Comparison of ENCODE assay signal across 31 cellular contexts in genomic region chr7:151435971-151436370, GRCh38. TPM values are rescaled to one million over a fixed set of nuclear protein-coding genes. Genes with fewer than 3 reads are reported as not detected.
DNase-seq lines count a peak whose midpoint lies in the region; TF ChIP-seq lines count a peak whose summit lies in the region.
"Had no signal": no experiment of that assay in that cellular context is flagged by ENCODE, and none has a peak within 500 bp of the region (broad histone marks: within the 10 kb centered on the region; RNA-seq: fewer than 3 reads in every experiment).

No MANE protein-coding gene starts in this region.

- no peak overlapping the region for H3K27ac ChIP-seq in HEK293 (ENCODE audit: extremely low read depth, low read depth, low read length)
- H3K27ac ChIP-seq in coronary artery, result peak overlapping the region; percentile 79 to 88
- H3K27ac ChIP-seq in osteoblast (ENCODE audit: low read depth, low read length), result no peak overlapping the region
- peak overlapping the region; percentile 79 to 88 for H3K27ac ChIP-seq in tibial artery
- no peak overlapping the region for H3K27ac ChIP-seq in MM.1S (ENCODE audit: low read length)
- H3K27ac ChIP-seq: colonic mucosa, neutrophil, SJSA1 had no signal

- H3K9ac ChIP-seq in MM.1S (ENCODE audit: low read length), result no peak overlapping the region

- DNase-seq in coronary artery (ENCODE audit: low spot score), result no peak
- peak; percentile 26 for DNase-seq in osteoblast (ENCODE audit: insufficient read length, low spot score, missing footprints)
- DNase-seq in tibial artery, result no peak
- DNase-seq in midbrain (lab: John Stamatoyannopoulos, UW), result no peak
- no peak for DNase-seq in NCI-H146 (lab: John Stamatoyannopoulos, UW)
- no peak for DNase-seq in MM.1S
- DNase-seq: ACHN; activated CD4-positive, CD25-positive, alpha-beta regulatory T cell; activated naive CD4-positive, alpha-beta T cell treated with anti-CD3 and anti-CD28 coated beads, Interleukin-2, amount 10 ng/mL, durations not matched to agents 7 days and 5 days; amniotic stem cell; BE2C; CD8-positive, alpha-beta memory T cell; colonic mucosa; effector memory CD4-positive, alpha-beta T cell; erythroblast; head of caudate nucleus; KBM-7; kidney; MG63; NCI-H2081; NCI-H345; NCI-H748 treated with DMSO at 0.1 percent for 48 hours; stimulated activated CD4-positive, alpha-beta T cell treated with anti-CD3 and anti-CD28 coated beads, Interleukin-2, amount 100 ng/mL, for 24 hours had no signal

- H3F3A ChIP-seq in MM.1S (ENCODE audit: insufficient read depth, low read length), result no peaks in the 10 kb centered on the region

- no peaks in the 10 kb centered on the region for H3K36me3 ChIP-seq in HEK293 (ENCODE audit: control insufficient read depth in 2 of 2, insufficient read depth in 1 of 2, low read length in 2 of 2)
- H3K36me3 ChIP-seq in osteoblast (ENCODE audit: insufficient read depth, low read length), result no peaks in the 10 kb centered on the region
- H3K36me3 ChIP-seq in tibial artery, result no peaks in the 10 kb centered on the region
- no peaks in the 10 kb centered on the region for H3K36me3 ChIP-seq in MM.1S (replicated peaks; ENCODE audit: insufficient read depth, low read length)
- H3K36me3 ChIP-seq: BE2C, colonic mucosa, HAP-1, MG63, neutrophil, SJSA1 had no signal

- no peaks in the 10 kb centered on the region for H3K9me3 ChIP-seq in HEK293 (ENCODE audit: control insufficient read depth, insufficient read depth, low read depth, low read length)
- no peaks in the 10 kb centered on the region for H3K9me3 ChIP-seq in osteoblast (ENCODE audit: low read depth, low read length)
- H3K9me3 ChIP-seq in tibial artery, result no peaks in the 10 kb centered on the region
- H3K9me3 ChIP-seq in MM.1S (replicated peaks; ENCODE audit: insufficient read depth, low read length), result no peaks in the 10 kb centered on the region
- H3K9me3 ChIP-seq: BE2C, colonic mucosa, HAP-1, MG63, neutrophil, SJSA1 had no signal

- CTCF ChIA-PET in HEK293 (lab: Yijun Ruan, JAX), result no interaction called here

- no peaks in the 10 kb centered on the region for H3K9me2 ChIP-seq in MM.1S (replicated peaks; ENCODE audit: insufficient read depth, low read length)

- H3K27me3 ChIP-seq in osteoblast (ENCODE audit: insufficient read depth, low read length) (peaks cover 4% of the 10 kb centered on the region), tibial artery (no peaks in the 10 kb centered on the region), MM.1S (replicated peaks; ENCODE audit: insufficient read depth, low read length) (peaks cover 36% of the 10 kb centered on the region)
- H3K27me3 ChIP-seq: BE2C, MG63, SJSA1 had no signal

- intact Hi-C loops in tibial artery (cut with DNase I; ENCODE audit: low total_unique reads), result no loop called here

- H3K4me2 ChIP-seq in osteoblast (ENCODE audit: insufficient read depth, low read length), result no peak overlapping the region
- H3K4me2 ChIP-seq in MM.1S (ENCODE audit: low read depth, low read length), result no peak overlapping the region
- H3K4me2 ChIP-seq: smooth muscle cell had no signal

- no peak overlapping the region for H2AFZ ChIP-seq in osteoblast (ENCODE audit: low read length)
- no peak overlapping the region for H2AFZ ChIP-seq in MM.1S (ENCODE audit: low read length)

- H3K4me1 ChIP-seq in HEK293 (ENCODE audit: control insufficient read depth, insufficient read depth, low read length), result no peaks in the 10 kb centered on the region
- peaks cover 6% of the 10 kb centered on the region for H3K4me1 ChIP-seq in osteoblast (ENCODE audit: insufficient read depth, low read length)
- H3K4me1 ChIP-seq in tibial artery, result peaks cover 0 to 59% (median 47%) of the 10 kb centered on the region in 4 donors
- H3K4me1 ChIP-seq in MM.1S (ENCODE audit: low read length), result no peaks in the 10 kb centered on the region
- H3K4me1 ChIP-seq: BE2C, colonic mucosa, HAP-1, SJSA1 had no signal

- no peaks in the 10 kb centered on the region for H3K79me2 ChIP-seq in osteoblast (ENCODE audit: insufficient read depth, low read length)
- no peaks in the 10 kb centered on the region for H3K79me2 ChIP-seq in MM.1S (ENCODE audit: low read length)

- TF ChIP-seq CTCF in HEK293 (tag by site-specific recombination; IDR thresholded peaks at IDR 0.05) (no peak), coronary artery (IDR thresholded peaks at IDR 0.05) (no peak), osteoblast (IDR thresholded peaks at IDR 0.05; ENCODE audit: extremely low read depth, low read depth, low read length) (no peak), tibial artery (IDR thresholded peaks at IDR 0.05) (no peak), MM.1S (IDR thresholded peaks at IDR 0.05; ENCODE audit: low read length) (no peak)

- H3K4me3 ChIP-seq in HEK293 (ENCODE audit: low read depth, low read length) (no peak overlapping the region), coronary artery (no peak overlapping the region), osteoblast (ENCODE audit: insufficient read depth, low read length) (no peak overlapping the region), tibial artery (no peak overlapping the region), MM.1S (ENCODE audit: low read length) (no peak overlapping the region)
- H3K4me3 ChIP-seq: colonic mucosa, HAP-1, lung, MG63, SJSA1, smooth muscle cell had no signal

- POLR2A ChIA-PET in HEK293 (lab: Yijun Ruan, JAX), result no interaction called here

- H4K20me1 ChIP-seq in osteoblast (ENCODE audit: insufficient read depth, low read length) (no peaks in the 10 kb centered on the region), MM.1S (ENCODE audit: insufficient read depth, low read length) (no peaks in the 10 kb centered on the region)

TF ChIP-seq in HEK293, 187 proteins besides CTCF, POLR2A, EP300 and RAD21:
- TF ChIP-seq ZFHX2 (tag by site-specific recombination; conservative IDR thresholded peaks at IDR 0.05) (peak; percentile 42), ZNF664 (tag by site-specific recombination; IDR thresholded peaks at IDR 0.05) (no peak)

RNA-seq across cellular contexts. Expression of gene CRYGN, which starts 4.0 kb away (rescaled TPM):
- 0.59 and 0.72 TPM in 2 replicates for total RNA-seq in osteoblast
- total RNA-seq: CD8-positive, alpha-beta memory T cell; colonic mucosa; HT1080; pulmonary artery endothelial cell; SJSA1; smooth muscle cell had no signal

RNA-seq across cellular contexts. Expression of gene WDR86, which starts 26.1 kb away (rescaled TPM):
- total RNA-seq in osteoblast, result 8.5 and 15.6 TPM in 2 replicates
- total RNA-seq: HT1080, pulmonary artery endothelial cell had no signal

Comparison
In these comparisons a context has a peak if more than half of its experiments do, and no peak if none do; other contexts are left out.
1. H3K27ac ChIP-seq: peak in coronary artery (2 of 2) and tibial artery (2 of 2); none in HEK293 (single experiment), osteoblast (single experiment) and MM.1S (single experiment).